ENCODE assay signal across 8 cellular contexts in genomic region chr22:22636181-22636777, GRCh38. TPM values are rescaled to one million over a fixed set of nuclear protein-coding genes. Genes with fewer than 3 reads are reported as not detected.
DNase-seq lines count a peak whose midpoint lies in the region; TF ChIP-seq lines count a peak whose summit lies in the region.
"Not testable (repeated sequence)": the region's sequence is repeated elsewhere in the genome, so short reads cannot be mapped to it uniquely, and the experiment has no call there.

No MANE protein-coding gene starts in this region.

- not testable (repeated sequence) for H3K27ac ChIP-seq in HEK293 (ENCODE audit: extremely low read depth, low read depth, low read length); SK-N-SH (ENCODE audit: low read depth in 2 of 2, low read length in 1 of 2)

- not testable (repeated sequence) for H3K9ac ChIP-seq in SK-N-SH

- not testable (repeated sequence) for H3K4me3 ChIP-seq in HEK293 (ENCODE audit: low read depth, low read length); SK-N-SH (ENCODE audit: low read depth in 2 of 2, low read length in 1 of 2)

- TF ChIP-seq CTCF in HEK293 (tag by site-specific recombination; IDR thresholded peaks at IDR 0.05), result not testable (repeated sequence)
- peak; percentile 26; the same call in 1 of the 2 replicates for TF ChIP-seq CTCF in SK-N-SH (IDR thresholded peaks at IDR 0.05)

- H3K4me1 Mint-ChIP-seq in activated T-cell treated with anti-CD3 and anti-CD28 coated beads, Interleukin-2, amount 50 U/mL, for 24 hours (ENCODE audit: low read depth), result not testable (repeated sequence)

- H3K4me3 Mint-ChIP-seq in activated T-cell treated with anti-CD3 and anti-CD28 coated beads, Interleukin-2, amount 50 U/mL, for 24 hours, result not testable (repeated sequence)

- H3K79me2 ChIP-seq in SK-N-SH (ENCODE audit: insufficient read depth), result not testable (repeated sequence)

- not testable (repeated sequence) for TF ChIP-seq RAD21 in SK-N-SH (IDR thresholded peaks at IDR 0.05; ENCODE audit: low read length)

- not testable (repeated sequence) for H3K9me3 ChIP-seq in HEK293 (ENCODE audit: control insufficient read depth, insufficient read depth, low read depth, low read length); SK-N-SH

- H3K36me3 Mint-ChIP-seq in activated T-cell treated with anti-CD3 and anti-CD28 coated beads, Interleukin-2, amount 50 U/mL, for 24 hours (ENCODE audit: low read depth), result not testable (repeated sequence)

- not testable (repeated sequence) for TF ChIP-seq EP300 in SK-N-SH (IDR thresholded peaks at IDR 0.05; ENCODE audit: borderline replicate concordance in 1 of 2, low read depth in 1 of 2, low read length in 1 of 2)

- 43% methylated on average over 1 of the region's 9 CpGs for WGBS in SK-N-SH (ENCODE audit: low lambda C conversion rate)

- CTCF ChIA-PET in HEK293 (lab: Yijun Ruan, JAX); SK-N-SH (lab: Yijun Ruan, JAX): not testable (repeated sequence)

- not testable (repeated sequence) for H4K20me1 ChIP-seq in SK-N-SH (ENCODE audit: insufficient read depth)

- not testable (repeated sequence) for H3K9me3 Mint-ChIP-seq in activated T-cell treated with anti-CD3 and anti-CD28 coated beads, Interleukin-2, amount 50 U/mL, for 24 hours

- H3K4me2 ChIP-seq in SK-N-SH, result not testable (repeated sequence)

- H3K27me3 ChIP-seq in SK-N-SH (ENCODE audit: insufficient read depth), result not testable (repeated sequence)

- not testable (repeated sequence) for H3K9me2 ChIP-seq in SK-N-SH

- not testable (repeated sequence) for H3K36me3 ChIP-seq in HEK293 (ENCODE audit: control insufficient read depth in 2 of 2, insufficient read depth in 1 of 2, low read length in 2 of 2); SK-N-SH (replicated peaks in 1 of 2; ENCODE audit: control insufficient read depth in 1 of 2, insufficient read depth in 2 of 2, low read length in 1 of 2)

- not testable (repeated sequence) for H3K27ac Mint-ChIP-seq in activated T-cell treated with anti-CD3 and anti-CD28 coated beads, Interleukin-2, amount 50 U/mL, for 24 hours

- H3F3A ChIP-seq in SK-N-SH (replicated peaks; ENCODE audit: insufficient read depth), result not testable (repeated sequence)

- DNase-seq in COLO668 (lab: John Stamatoyannopoulos, UW; ENCODE audit: unreplicated experiment), result peak; percentile 40
- peak; percentile 7 for DNase-seq in NCI-H2171 treated with DMSO at 0.1 percent for 48 hours (lab: John Stamatoyannopoulos, UW)
- not testable (repeated sequence) for DNase-seq in SK-N-SH
- peak; percentile 49 for DNase-seq in activated T-cell treated with anti-CD3 and anti-CD28 coated beads, Interleukin-2, amount 50 U/mL, for 24 hours
- DNase-seq in ecto neural progenitor cell (ENCODE audit: low spot score), result peak; percentile 42
- peak; percentile 30 for DNase-seq in iris pigment epithelial cell (ENCODE audit: low read depth)
- peak; percentile 20 for DNase-seq in smooth muscle cell of the brain vasculature (ENCODE audit: low read depth, low spot score)

- not testable (repeated sequence) for H2AFZ ChIP-seq in SK-N-SH (ENCODE audit: low read depth)

- POLR2A ChIA-PET in HEK293 (lab: Yijun Ruan, JAX); SK-N-SH (lab: Yijun Ruan, JAX): not testable (repeated sequence)

- H3K27me3 Mint-ChIP-seq in activated T-cell treated with anti-CD3 and anti-CD28 coated beads, Interleukin-2, amount 50 U/mL, for 24 hours, result not testable (repeated sequence)

- not testable (repeated sequence) for H3K4me1 ChIP-seq in HEK293 (ENCODE audit: control insufficient read depth, insufficient read depth, low read length); SK-N-SH (ENCODE audit: control insufficient read depth in 1 of 2, insufficient read depth in 2 of 2, low read depth in 1 of 2, low read length in 1 of 2)

TF ChIP-seq in HEK293, 187 proteins besides CTCF, POLR2A, EP300 and RAD21:
- peak; percentile 13; the same call in 1 of the 2 replicates for TF ChIP-seq ZNF654 (tag by site-specific recombination; IDR thresholded peaks at IDR 0.05; ENCODE audit: low read depth)

TF ChIP-seq in SK-N-SH, 30 proteins besides CTCF, POLR2A, EP300 and RAD21:
- 0 out of 2 replicates have a peak, but pooled peaks have one; percentile 13 for TF ChIP-seq SMC3 (IDR thresholded peaks at IDR 0.05; ENCODE audit: low read depth, low read length)

RNA-seq across cellular contexts. Expression of gene GGTLC2, which starts 8.1 kb away (rescaled TPM):
- not detected in 2 replicates for polyA plus RNA-seq in SK-N-SH (2012; rRNA removed)
- polyA plus RNA-seq in SK-N-SH (2012; cell fraction: cytosol; rRNA removed), result not detected in 2 replicates
- not detected in 2 replicates for polyA plus RNA-seq in SK-N-SH (2012; cell fraction: nucleus; rRNA removed)
